ENCODE assay signal across 1 cellular context in the genomic region with DNA sequence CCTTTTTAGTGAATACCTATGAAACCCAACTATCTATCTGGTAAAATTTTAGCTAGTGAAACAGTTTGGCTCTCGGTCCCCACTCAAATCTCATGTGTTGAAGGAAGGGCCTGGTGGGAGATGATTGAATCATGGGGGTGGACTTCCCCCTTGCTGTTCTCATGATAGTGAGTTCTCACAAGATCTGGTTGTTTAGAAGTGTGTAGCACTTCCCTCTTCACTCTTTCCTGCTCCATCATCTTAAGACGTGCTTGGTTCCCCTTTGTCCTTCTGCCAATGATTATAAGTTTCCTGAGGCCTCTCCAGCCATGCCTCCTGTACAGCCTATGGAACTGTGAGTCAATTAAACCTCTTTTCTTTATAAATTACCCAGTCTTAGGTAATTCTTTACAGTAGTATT. TPM values are rescaled to one million over a fixed set of nuclear protein-coding genes. Genes with fewer than 3 reads are reported as not detected.
"Had no signal": no experiment of that assay in that cellular context is flagged by ENCODE, and none has a peak within 500 bp of the region (broad histone marks: within the 10 kb centered on the region; RNA-seq: fewer than 3 reads in every experiment).

No MANE protein-coding gene starts in this region.

RNA-seq across cellular contexts. Expression of a gene that starts 24.5 kb away (rescaled TPM):
- total RNA-seq: OCI-LY7 had no signal
